ENCODE assay signal across 1 cellular context in the genomic region with DNA sequence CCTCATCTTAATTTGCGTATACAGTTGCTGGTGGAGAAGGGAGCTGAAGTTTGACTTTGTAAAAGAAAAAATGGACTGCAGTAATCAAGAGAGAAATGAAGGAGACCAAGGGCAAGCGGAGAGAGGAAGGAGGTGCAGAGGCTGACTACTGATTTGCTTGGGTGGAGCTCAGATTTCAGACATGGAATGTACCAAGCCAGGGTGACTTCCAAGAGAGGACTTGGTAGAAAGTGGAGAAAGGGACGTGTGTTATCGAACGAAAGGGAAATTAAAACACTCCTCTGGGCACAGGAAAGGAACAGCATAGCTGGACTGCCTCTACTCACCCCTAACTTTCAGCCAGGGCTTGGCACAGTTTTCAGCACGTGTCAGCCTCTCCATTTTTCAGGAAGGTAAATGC.
TF ChIP-seq lines count a peak whose summit lies in the region.

No MANE protein-coding gene starts in this region.

TF ChIP-seq in GM23338, 12 proteins besides CTCF, POLR2A, EP300 and RAD21 (continued from another document):
- no peak for TF ChIP-seq POLR2AphosphoS5 (IDR thresholded peaks at IDR 0.05; ENCODE audit: low read depth)
- no peak for TF ChIP-seq EZH2 (IDR thresholded peaks at IDR 0.05; ENCODE audit: low read depth, unreplicated experiment)
